Comparison of ENCODE assay signal across 26 cellular contexts in genomic region chr15:93261845-93262244, GRCh38.
"Had no signal": no experiment of that assay in that cellular context is flagged by ENCODE, and none has a peak within 500 bp of the region (broad histone marks: within the 10 kb centered on the region; RNA-seq: fewer than 3 reads in every experiment).

No MANE protein-coding gene starts in this region.

- H3K27ac Mint-ChIP-seq: activated B cell treated with CpG ODN at 0.5 μM for 24 hours; activated CD4-positive, alpha-beta T cell treated with anti-CD3 and anti-CD28 coated beads, Interleukin-2, amount 10 ng/mL, durations not matched to agents 24 days and 14 days; activated CD8-positive, alpha-beta memory T cell treated with anti-CD3 and anti-CD28 coated beads, Interleukin-2, amount 10 ng/mL, durations not matched to agents 7 days and 5 days; activated naive CD4-positive, alpha-beta T cell treated with anti-CD3 and anti-CD28 coated beads, Interleukin-2, amount 50 U/mL, for 72 hours; T-cell had no signal

- DNase-seq: activated B cell treated with CpG ODN at 0.5 μM for 24 hours; activated CD4-positive, alpha-beta T cell treated with anti-CD3 and anti-CD28 coated beads for 1 hour; activated CD4-positive, alpha-beta T cell treated with anti-CD3 and anti-CD28 coated beads, Interleukin-2, amount 10 ng/mL, durations not matched to agents 24 days and 14 days; activated CD4-positive, alpha-beta T cell treated with anti-CD3 and anti-CD28 coated beads, Interleukin-2, amount 50 U/mL, for 48 hours; activated CD8-positive, alpha-beta memory T cell treated with anti-CD3 and anti-CD28 coated beads, Interleukin-2, amount 10 ng/mL, durations not matched to agents 7 days and 5 days; activated effector memory CD4-positive, alpha-beta T cell treated with anti-CD3 and anti-CD28 coated beads, Interleukin-2, amount 50 U/mL, for 16 hours; activated naive CD4-positive, alpha-beta T cell treated with Interleukin-2 at 50 U/mL for 16 hours; activated T-cell treated with anti-CD3 and anti-CD28 coated beads, Interleukin-2, amount 50 U/mL, for 4 hours; brain microvascular endothelial cell; cerebellar nuclear complex; Kasumi-1; KBM-7; NCI-H1105 treated with DMSO at 0.1 percent for 48 hours; NCI-H1436 treated with DMSO at 0.1 percent for 48 hours; NCI-H1930; NCI-H2171; NCI-H2227 treated with DMSO at 0.1 percent for 48 hours; NCI-H446 treated with DMSO at 0.1 percent for 48 hours; NCI-H524 treated with DMSO at 0.1 percent for 48 hours; NCI-H748 treated with DMSO at 0.1 percent for 48 hours; SIG-M5; T-cell; T-helper 2 cell; T1000 had no signal

- H3K4me1 Mint-ChIP-seq: activated B cell treated with CpG ODN at 0.5 μM for 24 hours; activated CD4-positive, alpha-beta T cell treated with anti-CD3 and anti-CD28 coated beads, Interleukin-2, amount 10 ng/mL, durations not matched to agents 24 days and 14 days; activated CD8-positive, alpha-beta memory T cell treated with anti-CD3 and anti-CD28 coated beads, Interleukin-2, amount 10 ng/mL, durations not matched to agents 7 days and 5 days had no signal

- H3K27ac ChIP-seq: brain microvascular endothelial cell, SK-N-MC had no signal

- H3K9me3 Mint-ChIP-seq: activated B cell treated with CpG ODN at 0.5 μM for 24 hours; activated CD4-positive, alpha-beta T cell treated with anti-CD3 and anti-CD28 coated beads, Interleukin-2, amount 10 ng/mL, durations not matched to agents 24 days and 14 days; activated naive CD4-positive, alpha-beta T cell treated with anti-CD3 and anti-CD28 coated beads, Interleukin-2, amount 50 U/mL, for 72 hours; activated T-cell treated with anti-CD3 and anti-CD28 coated beads, Interleukin-2, amount 50 U/mL, for 4 hours; T-cell had no signal

- H3K36me3 ChIP-seq: brain microvascular endothelial cell had no signal

- H3K4me3 Mint-ChIP-seq: activated B cell treated with CpG ODN at 0.5 μM for 24 hours; activated CD4-positive, alpha-beta T cell treated with anti-CD3 and anti-CD28 coated beads, Interleukin-2, amount 10 ng/mL, durations not matched to agents 24 days and 14 days; activated CD8-positive, alpha-beta memory T cell treated with anti-CD3 and anti-CD28 coated beads, Interleukin-2, amount 10 ng/mL, durations not matched to agents 7 days and 5 days; activated T-cell treated with anti-CD3 and anti-CD28 coated beads, Interleukin-2, amount 50 U/mL, for 4 hours; T-cell had no signal

- H3K27me3 ChIP-seq: brain microvascular endothelial cell had no signal

- H3K36me3 Mint-ChIP-seq: activated CD8-positive, alpha-beta memory T cell treated with anti-CD3 and anti-CD28 coated beads, Interleukin-2, amount 10 ng/mL, durations not matched to agents 7 days and 5 days; activated naive CD4-positive, alpha-beta T cell treated with anti-CD3 and anti-CD28 coated beads, Interleukin-2, amount 50 U/mL, for 72 hours; T-cell had no signal

- ATAC-seq: activated CD8-positive, alpha-beta memory T cell treated with anti-CD3 and anti-CD28 coated beads, Interleukin-2, amount 10 ng/mL, durations not matched to agents 7 days and 5 days; activated naive CD4-positive, alpha-beta T cell treated with anti-CD3 and anti-CD28 coated beads, Interleukin-2, amount 50 U/mL, for 72 hours; activated T-cell treated with anti-CD3 and anti-CD28 coated beads, Interleukin-2, amount 50 U/mL, for 4 hours; T-cell had no signal

- H3K4me3 ChIP-seq: SK-N-MC had no signal
